In the genomic region with DNA sequence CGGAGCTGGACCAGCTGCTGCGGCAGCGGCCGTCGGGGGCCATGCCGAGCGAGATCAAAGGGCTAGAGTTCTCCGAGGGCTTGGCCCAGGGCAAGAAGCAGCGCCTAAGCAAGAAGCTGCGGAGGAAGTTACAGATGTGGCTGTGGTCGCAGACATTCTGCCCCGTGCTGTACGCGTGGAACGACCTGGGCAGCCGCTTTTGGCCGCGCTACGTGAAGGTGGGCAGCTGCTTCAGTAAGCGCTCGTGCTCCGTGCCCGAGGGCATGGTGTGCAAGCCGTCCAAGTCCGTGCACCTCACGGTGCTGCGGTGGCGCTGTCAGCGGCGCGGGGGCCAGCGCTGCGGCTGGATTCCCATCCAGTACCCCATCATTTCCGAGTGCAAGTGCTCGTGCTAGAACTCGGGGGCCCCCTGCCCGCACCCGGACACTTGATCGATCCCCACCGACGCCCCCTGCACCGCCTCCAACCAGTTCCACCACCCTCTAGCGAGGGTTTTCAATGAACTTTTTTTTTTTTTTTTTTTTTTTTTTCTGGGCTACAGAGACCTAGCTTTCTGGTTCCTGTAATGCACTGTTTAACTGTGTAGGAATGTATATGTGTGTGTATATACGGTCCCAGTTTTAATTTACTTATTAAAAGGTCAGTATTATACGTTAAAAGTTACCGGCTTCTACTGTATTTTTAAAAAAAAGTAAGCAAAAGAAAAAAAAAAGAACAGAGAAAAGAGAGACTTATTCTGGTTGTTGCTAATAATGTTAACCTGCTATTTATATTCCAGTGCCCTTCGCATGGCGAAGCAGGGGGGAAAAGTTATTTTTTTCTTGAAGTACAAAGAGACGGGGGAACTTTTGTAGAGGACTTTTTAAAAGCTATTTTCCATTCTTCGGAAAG, we compare ENCODE assay signal across 8 cellular contexts. TPM values are rescaled to one million over a fixed set of nuclear protein-coding genes. Genes with fewer than 3 reads are reported as not detected.
A peak's percentile ranks its signal among the peaks of the same experiment; 100 is the strongest.
DNase-seq lines count a peak whose midpoint lies in the region; ATAC-seq and FAIRE-seq lines count a peak whose summit lies in the region.

No MANE protein-coding gene starts in this region.

- intact Hi-C loops in left cardiac atrium (cut with DNase I) = loop anchor here in 1 of 2 donors (5.0 kb wide), 1 partner anchor 128 kb away; no protein-coding TSS in a partner anchor

- peak overlapping the region; percentile 73; the same call in 1 of the 2 replicates for H3K9ac ChIP-seq in ES-I3 (ENCODE audit: low read depth, low read length)

- H3K27ac ChIP-seq in skin epidermis = peak overlapping the region in 3 of 21 experiments; percentile 28 to 68 (median 60)

- peaks cover 18% of the 10 kb centered on the region; the same call in 1 of the 2 replicates for H3K4me1 ChIP-seq in ES-I3 (ENCODE audit: insufficient read depth, low read length)

- no peaks in the 10 kb centered on the region for H3K9me3 ChIP-seq in ES-I3 (ENCODE audit: control insufficient read depth, insufficient read depth, low read length)

- peak overlapping the region; percentile 30 to 47 (median 38) for H3K4me3 ChIP-seq in skin epidermis

- FAIRE-seq in frontal cortex (lab: Jason Lieb, UNC) = no peak

- ATAC-seq in left cardiac atrium = no peak

- DNase-seq in MV-4-11 (lab: John Stamatoyannopoulos, UW) (peak; percentile 7), left cardiac atrium (peak; percentile 26), NCI-H2107 treated with DMSO at 0.1 percent for 48 hours (lab: John Stamatoyannopoulos, UW; ENCODE audit: unreplicated experiment) (no peak), frontal cortex (ENCODE audit: low spot score in 2 of 2) (no peak), NCI-H1417 (lab: John Stamatoyannopoulos, UW) (no peak)
- DNase-seq in activated T-cell treated with anti-CD3 and anti-CD28 coated beads, Interleukin-2, amount 50 U/mL, for 48 hours = peak; percentile 57 to 62

- H3K36me3 ChIP-seq in ES-I3 (ENCODE audit: insufficient read depth, low read length) = no peaks in the 10 kb centered on the region

RNA-seq across cellular contexts. Expression of a gene that starts 1.3 kb away (rescaled TPM):
- total RNA-seq in left cardiac atrium (under 1 TPM; 0.12 to 0.13 TPM), frontal cortex (7.7 TPM)

Comparison
In these comparisons a context has a peak if more than half of its experiments do, and no peak if none do; other contexts are left out.
1. DNase-seq: peak in MV-4-11 (single experiment), activated T-cell treated with anti-CD3 and anti-CD28 coated beads, Interleukin-2, amount 50 U/mL, for 48 hours (2 of 2) and left cardiac atrium (single experiment); none in NCI-H2107 treated with DMSO at 0.1 percent for 48 hours (single experiment), frontal cortex (0 of 2) and NCI-H1417 (0 of 3).